ENCODE assay signal across 10 cellular contexts in the genomic region with DNA sequence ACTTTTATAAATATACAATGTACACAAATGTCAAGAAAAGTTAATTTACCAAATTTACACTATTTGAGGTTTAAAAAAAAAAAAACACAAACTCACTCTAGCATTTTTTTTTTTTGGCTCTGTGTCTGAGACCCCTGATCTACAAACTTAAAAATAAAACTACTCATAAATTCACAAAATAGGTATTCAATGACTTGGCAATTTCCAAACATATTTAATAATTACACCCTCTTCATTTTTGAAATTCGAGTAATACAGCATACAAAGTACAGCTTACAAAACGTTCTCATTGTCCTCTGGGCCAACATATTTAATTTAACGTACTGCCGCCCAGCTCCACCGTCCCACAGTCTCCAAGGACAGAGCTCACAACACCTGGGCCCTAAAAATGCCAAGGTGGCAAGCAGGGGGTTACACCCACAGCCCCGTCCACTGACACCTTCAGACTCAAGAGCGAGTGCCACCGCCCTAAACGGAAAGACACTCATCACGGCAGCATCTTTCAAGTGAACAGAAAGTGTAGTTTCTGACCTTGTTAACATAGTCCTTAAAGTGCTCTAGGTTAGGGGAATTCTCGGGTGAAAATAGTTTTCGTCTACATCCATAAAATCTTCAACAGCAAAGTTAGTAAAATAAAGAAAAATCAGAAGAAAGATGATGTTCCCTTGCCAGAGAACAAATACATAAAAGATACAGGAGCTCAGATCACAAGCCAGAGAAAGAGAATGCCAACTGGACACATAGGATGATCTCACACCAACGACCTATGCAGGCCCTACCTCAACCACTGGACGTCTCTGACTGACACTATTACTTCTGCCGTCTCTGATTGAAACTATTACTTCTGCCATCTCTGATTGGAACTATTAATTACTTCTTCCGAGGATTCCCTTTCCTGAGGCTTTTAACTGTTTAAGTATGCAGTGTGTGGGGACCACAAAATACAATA. TPM values are rescaled to one million over a fixed set of nuclear protein-coding genes. Genes with fewer than 3 reads are reported as not detected.
DNase-seq lines count a peak whose midpoint lies in the region; ATAC-seq, FAIRE-seq and TF ChIP-seq lines count a peak whose summit lies in the region.
"Had no signal": no experiment of that assay in that cellular context is flagged by ENCODE, and none has a peak within 500 bp of the region (broad histone marks: within the 10 kb centered on the region; RNA-seq: fewer than 3 reads in every experiment).

No MANE protein-coding gene starts in this region.

- H3K23ac ChIP-seq in trophoblast cell (ENCODE audit: low read length) = no peak overlapping the region

- H3K18ac ChIP-seq in trophoblast cell (ENCODE audit: low read length) = peak overlapping the region; percentile 40

- peak overlapping the region; percentile 41 for H2AFZ ChIP-seq in trophoblast cell (ENCODE audit: insufficient read depth, low read length, poor library complexity)

- peak overlapping the region; percentile 36 for H2AK5ac ChIP-seq in trophoblast cell (ENCODE audit: low read length)

- H3K4me1 ChIP-seq in esophagus muscularis mucosa (peaks cover 34 to 69% (median 64%) of the 10 kb centered on the region in 4 donors), trophoblast cell (ENCODE audit: control insufficient read depth in 1 of 2, insufficient read depth in 2 of 2, low read length in 2 of 2) (peaks cover 36 to 48% of the 10 kb centered on the region in 2 experiments)

- peak overlapping the region; percentile 27 for H4K8ac ChIP-seq in trophoblast cell (ENCODE audit: low read depth, low read length)

- WGBS in esophagus muscularis mucosa = 43% methylated on average over 16 of the region's 16 CpGs
- no CpG with 5 or more reads among the region's 16 CpGs for WGBS in trophoblast cell (ENCODE audit: extremely low coverage, insufficient coverage, insufficient read length)

- H3K14ac ChIP-seq in trophoblast cell (ENCODE audit: low read length) = peak overlapping the region; percentile 23

- peak overlapping the region; percentile 30 for H2BK12ac ChIP-seq in trophoblast cell (ENCODE audit: low read length)

- peaks cover 15% of the 10 kb centered on the region for H3K79me1 ChIP-seq in trophoblast cell (ENCODE audit: low read length)

- H3K27ac ChIP-seq in esophagus muscularis mucosa (replicated peaks in 1 of 4) (peak overlapping the region in 3 of 4 donors; percentile 11 to 39 (median 29)), trophoblast cell (ENCODE audit: low read depth, low read length) (peak overlapping the region; percentile 41), substantia nigra (ENCODE audit: low read depth, low read length, poor library complexity, severe bottlenecking) (no peak overlapping the region)

- no peak overlapping the region for H4K12ac ChIP-seq in trophoblast cell (ENCODE audit: low read depth, low read length)

- no peak for TF ChIP-seq POLR2A in esophagus muscularis mucosa (IDR thresholded peaks at IDR 0.05; ENCODE audit: low read depth)

- DNase-seq in GM03348 (ENCODE audit: low spot score) = peak; percentile 52
- peak; percentile 16 for DNase-seq in RCC 7860 (ENCODE audit: low spot score)
- no peak for DNase-seq in esophagus muscularis mucosa (ENCODE audit: extremely low spot score)
- DNase-seq in trophoblast cell = no peak
- no peak for DNase-seq in HTR-8/SVneo (ENCODE audit: insufficient read length, low spot score)
- DNase-seq in substantia nigra (lab: John Stamatoyannopoulos, UW) = no peak
- no peak for DNase-seq in activated naive CD4-positive, alpha-beta T cell (lab: John Stamatoyannopoulos, UW)
- DNase-seq: naive B cell, NCI-H1694 treated with DMSO at 0.1 percent for 48 hours had no signal

- H3K36me3 ChIP-seq in esophagus muscularis mucosa = peaks cover 0 to 3% (median 0%) of the 10 kb centered on the region in 4 donors
- H3K36me3 ChIP-seq in trophoblast cell (ENCODE audit: control insufficient read depth in 1 of 2, insufficient read depth in 2 of 2, low read length in 2 of 2) = peaks cover 3 to 4% of the 10 kb centered on the region in 2 experiments

- no peaks in the 10 kb centered on the region for H3K9me3 ChIP-seq in esophagus muscularis mucosa
- peaks cover 5% of the 10 kb centered on the region for H3K9me3 ChIP-seq in trophoblast cell (ENCODE audit: insufficient read depth, low read depth, low read length)

- H3K4me3 ChIP-seq in esophagus muscularis mucosa (peak overlapping the region; percentile 82 to 94 (median 86)), trophoblast cell (ENCODE audit: low read depth, low read length) (no peak overlapping the region)

- FAIRE-seq in RCC 7860 (lab: Jason Lieb, UNC) = no peak
- no peak for FAIRE-seq in HTR-8/SVneo (lab: Jason Lieb, UNC)

- no peak for TF ChIP-seq CTCF in esophagus muscularis mucosa (IDR thresholded peaks at IDR 0.05)

- H3K27me3 ChIP-seq in esophagus muscularis mucosa (no peaks in the 10 kb centered on the region), trophoblast cell (ENCODE audit: insufficient read depth, low read length) (peaks cover 3% of the 10 kb centered on the region)

- peaks cover 6% of the 10 kb centered on the region for H3K79me2 ChIP-seq in trophoblast cell (ENCODE audit: control insufficient read depth, insufficient read depth, low read length, poor library complexity)

- TF ChIP-seq EP300 in esophagus muscularis mucosa (IDR thresholded peaks at IDR 0.05) = no peak

- no peak overlapping the region for H3K4ac ChIP-seq in trophoblast cell (ENCODE audit: low read depth, low read length)

- peak overlapping the region; percentile 10 for H2BK5ac ChIP-seq in trophoblast cell (ENCODE audit: low read depth, low read length, poor library complexity)

- H2BK120ac ChIP-seq in trophoblast cell (ENCODE audit: insufficient read depth, low read length, poor library complexity) = peak overlapping the region; percentile 77

- H3K9ac ChIP-seq in trophoblast cell (ENCODE audit: low read length) = peak overlapping the region; percentile 57

- H3K4me2 ChIP-seq in trophoblast cell (ENCODE audit: low read length) = peak overlapping the region; percentile 45

- H4K91ac ChIP-seq in trophoblast cell (ENCODE audit: low read depth, low read length) = peak overlapping the region; percentile 71

- intact Hi-C loops in esophagus muscularis mucosa (cut with DNase I) = loop anchor here (10.0 kb wide), 1 partner anchor 57 kb away; no protein-coding TSS in a partner anchor

- no peak for ATAC-seq in HG03439 (IDR thresholded peaks at IDR 0.05; ENCODE audit: unreplicated experiment)

RNA-seq across cellular contexts. Expression of a gene that starts 4.2 kb away (rescaled TPM):
- 10 to 100 TPM; 35.8 to 72.9 (median 55.7) TPM for total RNA-seq in esophagus muscularis mucosa
- 9.8 and 10.3 TPM in 2 replicates for polyA plus RNA-seq in trophoblast cell (2013)

Comparison
In these comparisons a context has a peak if more than half of its experiments do, and no peak if none do; other contexts are left out.
1. DNase-seq: peak in GM03348 (single experiment) and RCC 7860 (single experiment); none in esophagus muscularis mucosa (single experiment), trophoblast cell (0 of 2), HTR-8/SVneo (single experiment), substantia nigra (0 of 49) and activated naive CD4-positive, alpha-beta T cell (0 of 4).